ENCODE assay signal across 7 cellular contexts in the genomic region with DNA sequence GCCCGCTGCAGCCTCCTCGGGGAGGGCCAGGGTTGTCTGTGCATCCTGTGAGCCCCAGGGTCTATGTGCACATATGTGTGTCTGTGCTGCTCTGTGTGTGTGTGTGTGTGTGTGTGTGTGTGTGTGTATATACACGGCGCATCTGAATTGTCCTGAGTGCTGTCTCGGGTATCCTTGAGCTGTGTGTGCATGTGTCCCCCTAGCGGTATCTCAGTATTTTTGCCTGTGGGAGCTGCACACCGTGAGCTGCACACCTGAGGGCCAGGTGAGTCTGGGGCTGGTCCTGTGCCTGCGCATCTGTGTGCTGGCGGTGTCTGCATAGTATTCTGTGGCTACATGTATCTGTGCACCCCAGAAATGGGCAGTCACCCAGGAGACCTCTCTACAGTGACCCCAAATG. TPM values are rescaled to one million over a fixed set of nuclear protein-coding genes. Genes with fewer than 3 reads are reported as not detected.
A peak's percentile ranks its signal among the peaks of the same experiment; 100 is the strongest.
DNase-seq lines count a peak whose midpoint lies in the region; ATAC-seq, FAIRE-seq and TF ChIP-seq lines count a peak whose summit lies in the region.
"Not testable (repeated sequence)": the region's sequence is repeated elsewhere in the genome, so short reads cannot be mapped to it uniquely, and the experiment has no call there.

No MANE protein-coding gene starts in this region.

- not testable (repeated sequence) for H3K27me3 Mint-ChIP-seq in activated CD4-positive, alpha-beta T cell treated with anti-CD3 and anti-CD28 coated beads, Interleukin-2, amount 10 ng/mL, durations not matched to agents 24 days and 14 days; activated naive CD8-positive, alpha-beta T cell treated with anti-CD3 and anti-CD28 coated beads, Interleukin-2, amount 50 U/mL, for 24 hours

- FAIRE-seq in pancreas (lab: Jason Lieb, UNC), result not testable (repeated sequence)

- not testable (repeated sequence) for H3K27me3 ChIP-seq in DND-41 (ENCODE audit: insufficient read depth, low read length, poor library complexity); RWPE2 (ENCODE audit: insufficient read depth, poor library complexity, severe bottlenecking); right lobe of liver; pancreas

- not testable (repeated sequence) for DNase-seq in DND-41; RWPE2 (ENCODE audit: low spot score); activated naive CD8-positive, alpha-beta T cell treated with anti-CD3 and anti-CD28 coated beads, Interleukin-2, amount 50 U/mL, for 24 hours; Right ventricle myocardium inferior (ENCODE audit: missing footprints); right lobe of liver
- DNase-seq in activated CD4-positive, alpha-beta T cell treated with anti-CD3 and anti-CD28 coated beads, Interleukin-2, amount 10 ng/mL, durations not matched to agents 24 days and 14 days, result peak; percentile 40
- DNase-seq in pancreas, result peak in 1 of 6 donors; percentile 4

- H3K4me1 Mint-ChIP-seq in activated CD4-positive, alpha-beta T cell treated with anti-CD3 and anti-CD28 coated beads, Interleukin-2, amount 10 ng/mL, durations not matched to agents 24 days and 14 days; activated naive CD8-positive, alpha-beta T cell treated with anti-CD3 and anti-CD28 coated beads, Interleukin-2, amount 50 U/mL, for 24 hours: not testable (repeated sequence)

- H3K4me3 Mint-ChIP-seq in activated CD4-positive, alpha-beta T cell treated with anti-CD3 and anti-CD28 coated beads, Interleukin-2, amount 10 ng/mL, durations not matched to agents 24 days and 14 days; activated naive CD8-positive, alpha-beta T cell treated with anti-CD3 and anti-CD28 coated beads, Interleukin-2, amount 50 U/mL, for 24 hours: not testable (repeated sequence)

- H3K9ac ChIP-seq in DND-41 (ENCODE audit: low read depth, low read length), result not testable (repeated sequence)

- TF ChIP-seq CTCF in DND-41 (IDR thresholded peaks at IDR 0.05; ENCODE audit: borderline replicate concordance, extremely low read depth, low read length, poor library complexity, severe bottlenecking); RWPE2 (IDR thresholded peaks at IDR 0.05; ENCODE audit: poor library complexity, severe bottlenecking); right lobe of liver (IDR thresholded peaks at IDR 0.05); pancreas (IDR thresholded peaks at IDR 0.05): not testable (repeated sequence)

- not testable (repeated sequence) for TF ChIP-seq POLR2A in right lobe of liver (IDR thresholded peaks at IDR 0.05)

- H3K9me3 ChIP-seq in DND-41 (ENCODE audit: insufficient read depth, low read length, severe bottlenecking); RWPE2 (ENCODE audit: severe bottlenecking); right lobe of liver; pancreas: not testable (repeated sequence)

- H2AFZ ChIP-seq in DND-41 (ENCODE audit: low read depth, low read length), result not testable (repeated sequence)

- H3K27ac Mint-ChIP-seq in activated CD4-positive, alpha-beta T cell treated with anti-CD3 and anti-CD28 coated beads, Interleukin-2, amount 10 ng/mL, durations not matched to agents 24 days and 14 days; activated naive CD8-positive, alpha-beta T cell treated with anti-CD3 and anti-CD28 coated beads, Interleukin-2, amount 50 U/mL, for 24 hours: not testable (repeated sequence)

- not testable (repeated sequence) for H4K20me1 ChIP-seq in DND-41 (ENCODE audit: insufficient read depth, low read length)

- not testable (repeated sequence) for H3K4me3 ChIP-seq in DND-41 (ENCODE audit: low read depth in 1 of 2, low read length in 2 of 2); RWPE2 (ENCODE audit: severe bottlenecking); right lobe of liver; pancreas

- H3K4me1 ChIP-seq in DND-41 (ENCODE audit: insufficient read depth, low read length); RWPE2 (ENCODE audit: insufficient read depth, poor library complexity, severe bottlenecking); right lobe of liver; pancreas: not testable (repeated sequence)

- H3K9me3 Mint-ChIP-seq in activated CD4-positive, alpha-beta T cell treated with anti-CD3 and anti-CD28 coated beads, Interleukin-2, amount 10 ng/mL, durations not matched to agents 24 days and 14 days; activated naive CD8-positive, alpha-beta T cell treated with anti-CD3 and anti-CD28 coated beads, Interleukin-2, amount 50 U/mL, for 24 hours: not testable (repeated sequence)

- ATAC-seq in DND-41 (ENCODE audit: insufficient read depth, low read depth) (peak; percentile 31; the same call in 1 of the 3 replicates), RWPE2 (ENCODE audit: low read depth) (peak; percentile 83), Right ventricle myocardium inferior (peak; percentile 34), right lobe of liver (peak; percentile 43 to 72 (median 65)), pancreas (peak; percentile 59 to 85 (median 82))
- ATAC-seq in activated naive CD8-positive, alpha-beta T cell treated with anti-CD3 and anti-CD28 coated beads, Interleukin-2, amount 50 U/mL, for 24 hours, result peak; percentile 65

- not testable (repeated sequence) for H3K27ac ChIP-seq in DND-41 (ENCODE audit: low read length); RWPE2 (ENCODE audit: poor library complexity, severe bottlenecking); right lobe of liver; pancreas

- H3K79me2 ChIP-seq in DND-41 (ENCODE audit: insufficient read depth, low read length), result not testable (repeated sequence)

- intact Hi-C loops in activated CD4-positive, alpha-beta T cell treated with anti-CD3 and anti-CD28 coated beads, Interleukin-2, amount 10 ng/mL, durations not matched to agents 24 days and 14 days (cut with micrococcal nuclease); Right ventricle myocardium inferior (cut with DNase I); right lobe of liver (cut with DNase I); pancreas (cut with DNase I): not testable (repeated sequence)

- H3K36me3 ChIP-seq in DND-41 (ENCODE audit: insufficient read depth, low read length); RWPE2 (ENCODE audit: low read depth); right lobe of liver; pancreas: not testable (repeated sequence)

- H3K36me3 Mint-ChIP-seq in activated CD4-positive, alpha-beta T cell treated with anti-CD3 and anti-CD28 coated beads, Interleukin-2, amount 10 ng/mL, durations not matched to agents 24 days and 14 days (ENCODE audit: low read depth); activated naive CD8-positive, alpha-beta T cell treated with anti-CD3 and anti-CD28 coated beads, Interleukin-2, amount 50 U/mL, for 24 hours (ENCODE audit: low read depth): not testable (repeated sequence)

- no CpG with 5 or more reads among the region's 9 CpGs for WGBS in right lobe of liver (ENCODE audit: insufficient coverage, low coverage, low lambda C conversion rate, missing lambda C conversion rate)
- WGBS in pancreas, 2 donors, result 11% methylated on average over 6 of the region's 9 CpGs; no CpG with 5 or more reads in 1 of the 2 donors

- H3K4me2 ChIP-seq in DND-41 (ENCODE audit: insufficient read depth, low read length), result not testable (repeated sequence)

RNA-seq across cellular contexts. Expression of a gene that starts 11.8 kb away (rescaled TPM):
- total RNA-seq in activated CD4-positive, alpha-beta T cell treated with anti-CD3 and anti-CD28 coated beads, Interleukin-2, amount 10 ng/mL, durations not matched to agents 24 days and 14 days, result 3.1 and 3.6 TPM in 2 replicates
- total RNA-seq in Right ventricle myocardium inferior, result not detected
- total RNA-seq in right lobe of liver, result 1 to 10 TPM in 3 of 6 experiments, under 1 TPM in 3; 0.40 to 3.4 (median 0.91) TPM
- 1 to 10 TPM in 1 of 6 donors, under 1 TPM in 4, not detected in 1; 0.46 to 2.5 (median 0.92) TPM for total RNA-seq in pancreas
- polyA plus RNA-seq in pancreas, result 1 to 10 TPM in 1 of 2 donors, under 1 TPM in 1; 0.57 to 1.1 TPM

RNA-seq across cellular contexts. Expression of a gene that starts 28.5 kb away (rescaled TPM):
- total RNA-seq in activated CD4-positive, alpha-beta T cell treated with anti-CD3 and anti-CD28 coated beads, Interleukin-2, amount 10 ng/mL, durations not matched to agents 24 days and 14 days, result 1,266 and 1,275 TPM in 2 replicates
- total RNA-seq in Right ventricle myocardium inferior, result 357 TPM
- 100 to 1,000 TPM; 145 to 260 (median 203) TPM for total RNA-seq in right lobe of liver
- 100 to 1,000 TPM; 336 to 418 (median 379) TPM for total RNA-seq in pancreas
- 1,000 to 10,000 TPM in 1 of 2 donors, 100 to 1,000 TPM in 1; 519 to 1,137 TPM for polyA plus RNA-seq in pancreas

Comparison
In these comparisons a context has a peak if more than half of its experiments do, and no peak if none do; other contexts are left out.
1. ATAC-seq: peak in every context shown above with its lines; median percentile 83 in RWPE2; 82 in pancreas; 65 in activated naive CD8-positive, alpha-beta T cell treated with anti-CD3 and anti-CD28 coated beads, Interleukin-2, amount 50 U/mL, for 24 hours; 65 in right lobe of liver; 34 in Right ventricle myocardium inferior; 31 in DND-41.